Comparison of ENCODE assay signal across 8 cellular contexts in genomic region chr11:13338437-13339069, GRCh38.
DNase-seq lines count a peak whose midpoint lies in the region; ATAC-seq and TF ChIP-seq lines count a peak whose summit lies in the region.

No MANE protein-coding gene starts in this region.

- WGBS in neuronal stem cell (ENCODE audit: extremely low coverage in 2 of 2, insufficient read length in 2 of 2, insufficient replicate concordance in 1 of 2), 2 donors, result no CpG with 5 or more reads among the region's 8 CpGs

- intact Hi-C loops in CD8-positive, alpha-beta T cell (cut with DNase I, micrococcal nuclease), result no loop called here

- H3K36me3 Mint-ChIP-seq in CD8-positive, alpha-beta T cell, result peaks cover 20% of the 10 kb centered on the region

- peak overlapping the region; percentile 64 for H3K14ac ChIP-seq in neuronal stem cell (ENCODE audit: low read length)

- no peaks in the 10 kb centered on the region for H3K9me3 ChIP-seq in CD8-positive, alpha-beta T cell (ENCODE audit: low read length)
- H3K9me3 ChIP-seq in neuronal stem cell (replicated peaks in 1 of 2; ENCODE audit: control insufficient read depth in 2 of 2, insufficient read depth in 1 of 2, low read depth in 1 of 2, low read length in 2 of 2), result no peaks in the 10 kb centered on the region

- H3K4me3 Mint-ChIP-seq in CD8-positive, alpha-beta T cell, result peak overlapping the region; percentile 42

- no peak overlapping the region for H2BK15ac ChIP-seq in neuronal stem cell (ENCODE audit: low read length)

- H3K4me2 ChIP-seq in neuronal stem cell (ENCODE audit: insufficient read depth, low read length, poor library complexity, severe bottlenecking), result no peak overlapping the region

- no peak overlapping the region for H3K9ac ChIP-seq in neuronal stem cell (ENCODE audit: low read depth, low read length, poor library complexity)

- no peak overlapping the region for H3K27ac ChIP-seq in CD8-positive, alpha-beta T cell (ENCODE audit: low read depth, low read length)
- H3K27ac ChIP-seq in neuronal stem cell (replicated peaks; ENCODE audit: low read length), result no peak overlapping the region

- peak in 1 of 7 experiments; percentile 32 for DNase-seq in CD8-positive, alpha-beta T cell
- DNase-seq in NCI-H460 (ENCODE audit: extremely low read depth, low read depth) (peak; percentile 80), cardiac fibroblast (ENCODE audit: low read depth in 2 of 2) (peak; percentile 50 to 76), neuronal stem cell (ENCODE audit: low spot score) (no peak), NCI-H1694 (lab: John Stamatoyannopoulos, UW) (no peak), cerebellum (ENCODE audit: low spot score) (no peak), activated gamma-delta T cell (lab: John Stamatoyannopoulos, UW) (no peak), CD1c-positive myeloid dendritic cell (ENCODE audit: extremely low spot score) (no peak)

- no peak overlapping the region for H4K91ac ChIP-seq in neuronal stem cell (ENCODE audit: low read depth, low read length, poor library complexity)

- H3K79me1 ChIP-seq in neuronal stem cell (ENCODE audit: low read depth, low read length), result no peaks in the 10 kb centered on the region

- H3K23ac ChIP-seq in neuronal stem cell (ENCODE audit: low read depth, low read length, poor library complexity), result peak overlapping the region; percentile 70

- peak overlapping the region; percentile 30 for H2AK5ac ChIP-seq in neuronal stem cell (ENCODE audit: low read depth, low read length)

- H3K27me3 ChIP-seq in CD8-positive, alpha-beta T cell (ENCODE audit: insufficient read depth, low read length), result no peaks in the 10 kb centered on the region
- H3K27me3 ChIP-seq in neuronal stem cell (ENCODE audit: control insufficient read depth in 3 of 3, insufficient read depth in 3 of 3, low read depth in 1 of 3, low read length in 3 of 3), result no peaks in the 10 kb centered on the region

- H3K4ac ChIP-seq in neuronal stem cell (ENCODE audit: low read length), result peak overlapping the region; percentile 9

- H3K9me3 Mint-ChIP-seq in CD8-positive, alpha-beta T cell, result no peaks in the 10 kb centered on the region

- H3K4me1 ChIP-seq in CD8-positive, alpha-beta T cell (ENCODE audit: insufficient read depth, low read length), result peaks cover 41% of the 10 kb centered on the region
- peaks cover 0 to 7% of the 10 kb centered on the region in 2 donors for H3K4me1 ChIP-seq in neuronal stem cell (ENCODE audit: control insufficient read depth in 2 of 2, insufficient read depth in 1 of 2, low read depth in 1 of 2, low read length in 2 of 2)

- peak; percentile 33 for ATAC-seq in CD8-positive, alpha-beta T cell

- POLR2A ChIA-PET in CD8-positive, alpha-beta T cell (lab: Charles Lee), result no interaction called here

- CTCF ChIA-PET in CD8-positive, alpha-beta T cell (lab: Charles Lee), result interaction anchor here (0.9 to 4.9 kb wide), 8 partner anchors 12 to 375 kb away, joined by 3 to 27 read pairs (median 4); no protein-coding TSS in a partner anchor

- H3K4me3 ChIP-seq in CD8-positive, alpha-beta T cell (ENCODE audit: low read depth, low read length), result no peak overlapping the region
- H3K4me3 ChIP-seq in cardiac fibroblast (replicated peaks in 1 of 2; ENCODE audit: low read depth in 2 of 2, low read length in 2 of 2) (peak overlapping the region; percentile 20 to 37), neuronal stem cell (ENCODE audit: low read length in 2 of 2) (no peak overlapping the region)

- H3K27me3 Mint-ChIP-seq in CD8-positive, alpha-beta T cell (ENCODE audit: low read depth), result no peaks in the 10 kb centered on the region

- H3K27ac Mint-ChIP-seq in CD8-positive, alpha-beta T cell, result peak overlapping the region; percentile 66

- peak overlapping the region; percentile 50 for H2BK12ac ChIP-seq in neuronal stem cell (ENCODE audit: low read length)

- no peak overlapping the region for H2AFZ ChIP-seq in neuronal stem cell (ENCODE audit: low read length)

- no peak overlapping the region for H2BK5ac ChIP-seq in neuronal stem cell (ENCODE audit: low read length)

- H3K36me3 ChIP-seq in CD8-positive, alpha-beta T cell (ENCODE audit: insufficient read depth, low read length), result no peaks in the 10 kb centered on the region
- no peaks in the 10 kb centered on the region for H3K36me3 ChIP-seq in neuronal stem cell (replicated peaks in 1 of 2; ENCODE audit: control insufficient read depth in 2 of 2, insufficient read depth in 2 of 2, low read length in 2 of 2)

- no peak for TF ChIP-seq CTCF in CD8-positive, alpha-beta T cell (IDR thresholded peaks at IDR 0.05)
- TF ChIP-seq CTCF in cardiac fibroblast (IDR thresholded peaks at IDR 0.05; ENCODE audit: low read depth, low read length), result no peak

- H3K4me1 Mint-ChIP-seq in CD8-positive, alpha-beta T cell (ENCODE audit: low read depth), result peaks cover 75% of the 10 kb centered on the region

- H2BK120ac ChIP-seq in neuronal stem cell (ENCODE audit: low read depth, low read length), result no peak overlapping the region

- H4K8ac ChIP-seq in neuronal stem cell (ENCODE audit: low read depth, low read length), result no peak overlapping the region

- peak overlapping the region; percentile 61 for H3K18ac ChIP-seq in neuronal stem cell (ENCODE audit: low read length)

Comparison
In these comparisons a context has a peak if more than half of its experiments do, and no peak if none do; other contexts are left out.
1. DNase-seq: peak in NCI-H460 (single experiment) and cardiac fibroblast (2 of 2); none in neuronal stem cell (single experiment), NCI-H1694 (single experiment), cerebellum (single experiment), activated gamma-delta T cell (single experiment) and CD1c-positive myeloid dendritic cell (single experiment).
2. H3K4me3 ChIP-seq: peak in cardiac fibroblast (2 of 2); none in CD8-positive, alpha-beta T cell (single experiment) and neuronal stem cell (0 of 2).